17 cellular contexts compared by ENCODE assay signal in the genomic region with DNA sequence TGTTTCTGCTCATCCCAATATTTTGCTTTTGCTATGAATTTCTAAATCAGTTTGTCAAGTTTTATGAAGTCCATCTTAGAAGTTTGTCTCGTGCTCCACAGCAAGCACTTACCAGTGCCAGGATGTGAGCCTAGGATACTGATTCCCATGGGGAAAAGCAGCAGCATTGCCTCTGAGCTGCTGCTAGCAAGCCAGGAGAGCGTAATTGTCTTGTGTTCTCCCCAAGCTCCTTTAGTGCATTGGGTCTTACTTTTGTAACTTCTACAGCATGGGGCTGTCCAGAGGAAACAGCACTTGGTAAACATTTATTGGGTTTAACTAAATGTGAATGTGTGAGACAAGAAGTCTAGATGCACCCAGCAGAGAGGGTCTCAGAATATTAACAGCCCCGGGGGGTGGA.
DNase-seq lines count a peak whose midpoint lies in the region; ATAC-seq and TF ChIP-seq lines count a peak whose summit lies in the region.
"Had no signal": no experiment of that assay in that cellular context is flagged by ENCODE, and none has a peak within 500 bp of the region (broad histone marks: within the 10 kb centered on the region; RNA-seq: fewer than 3 reads in every experiment).

No MANE protein-coding gene starts in this region.

- H3K4me2 ChIP-seq in mammary epithelial cell (ENCODE audit: insufficient read depth, low read depth, low read length) (peak overlapping the region; percentile 31), SK-N-SH (peak overlapping the region; percentile 63)
- H3K4me2 ChIP-seq: hepatocyte had no signal

- H3K4me1 Mint-ChIP-seq in MCF 10A (ENCODE audit: insufficient read depth, unreplicated experiment), result peaks cover 8% of the 10 kb centered on the region
- H3K4me1 Mint-ChIP-seq: activated CD4-positive, alpha-beta T cell treated with anti-CD3 and anti-CD28 coated beads for 36 hours; central memory CD8-positive, alpha-beta T cell; nephron progenitor cell had no signal

- H3K4me3 ChIP-seq in mammary epithelial cell (replicated peaks in 1 of 3; ENCODE audit: insufficient read depth in 1 of 3, low read depth in 2 of 3, low read length in 3 of 3) (no peak overlapping the region), SK-N-SH (ENCODE audit: low read depth in 2 of 2, low read length in 1 of 2) (peak overlapping the region in 1 of 2 experiments; percentile 56; a peak in 1 of 4 replicates), spleen (no peak overlapping the region)
- H3K4me3 ChIP-seq: esophagus squamous epithelium, hepatocyte had no signal

- dilution Hi-C loops in mammary epithelial cell (cut with HindIII; ENCODE audit: low sequenced_read_pairs), result no loop called here

- TF ChIP-seq POLR2A in spleen (IDR thresholded peaks at IDR 0.05), result no peak

- TF ChIP-seq EP300 in SK-N-SH (IDR thresholded peaks at IDR 0.05; ENCODE audit: borderline replicate concordance in 1 of 2, low read depth in 1 of 2, low read length in 1 of 2), result no peak

- H3K27ac Mint-ChIP-seq in MCF 10A (ENCODE audit: low read depth, unreplicated experiment), result no peak overlapping the region
- H3K27ac Mint-ChIP-seq: activated CD4-positive, alpha-beta T cell treated with anti-CD3 and anti-CD28 coated beads for 36 hours had no signal

- H3K27me3 ChIP-seq in mammary epithelial cell (ENCODE audit: insufficient read depth, low read length) (no peaks in the 10 kb centered on the region), SK-N-SH (ENCODE audit: insufficient read depth) (no peaks in the 10 kb centered on the region), foreskin keratinocyte (no peaks in the 10 kb centered on the region), spleen (replicated peaks in 1 of 7) (peaks cover 0 to 7% (median 0%) of the 10 kb centered on the region in 7 donors)
- H3K27me3 ChIP-seq: hepatocyte had no signal

- H3K27ac ChIP-seq in mammary epithelial cell (ENCODE audit: insufficient read depth, low read depth, low read length) (peak overlapping the region; percentile 41), SK-N-SH (ENCODE audit: low read depth in 2 of 2, low read length in 1 of 2) (peak overlapping the region in 1 of 2 experiments; percentile 95; a peak in 2 of 4 replicates), foreskin keratinocyte (peak overlapping the region; percentile 8), spleen (no peak overlapping the region)
- H3K27ac ChIP-seq: esophagus squamous epithelium, hepatocyte had no signal

- no peaks in the 10 kb centered on the region for H3K9me3 ChIP-seq in mammary epithelial cell (replicated peaks; ENCODE audit: insufficient read depth, low read length)
- H3K9me3 ChIP-seq in SK-N-SH, result no peaks in the 10 kb centered on the region
- peaks cover 0 to 3% (median 0%) of the 10 kb centered on the region in 8 donors for H3K9me3 ChIP-seq in spleen
- H3K9me3 ChIP-seq: esophagus squamous epithelium had no signal

- no peak for ATAC-seq in foreskin keratinocyte
- no peak for ATAC-seq in GM18867 (IDR thresholded peaks at IDR 0.05; ENCODE audit: unreplicated experiment)
- no peak for ATAC-seq in activated CD4-positive, CD25-positive, alpha-beta regulatory T cell treated with anti-CD3 and anti-CD28 coated beads, Interleukin-2, amount 50 U/mL, for 24 hours
- ATAC-seq: activated CD4-positive, alpha-beta T cell treated with anti-CD3 and anti-CD28 coated beads for 36 hours had no signal

- H3K9ac ChIP-seq in mammary epithelial cell (ENCODE audit: insufficient read depth, low read length) (no peak overlapping the region), SK-N-SH (peak overlapping the region; percentile 64)

- H3K9me3 Mint-ChIP-seq in MCF 10A (ENCODE audit: unreplicated experiment), result no peaks in the 10 kb centered on the region
- H3K9me3 Mint-ChIP-seq: central memory CD8-positive, alpha-beta T cell; nephron progenitor cell had no signal

- no peak for TF ChIP-seq RAD21 in SK-N-SH (IDR thresholded peaks at IDR 0.05; ENCODE audit: low read length)

- H3K4me1 ChIP-seq in mammary epithelial cell (ENCODE audit: insufficient read depth, low read length) (peaks cover 23% of the 10 kb centered on the region), SK-N-SH (ENCODE audit: control insufficient read depth in 1 of 2, insufficient read depth in 2 of 2, low read depth in 1 of 2, low read length in 1 of 2) (peaks cover 11 to 13% of the 10 kb centered on the region in 2 experiments; a peak in 3 of 4 replicates), foreskin keratinocyte (peaks cover 9% of the 10 kb centered on the region), spleen (no peaks in the 10 kb centered on the region)

- H4K20me1 ChIP-seq in mammary epithelial cell (ENCODE audit: insufficient read depth, low read length), result no peaks in the 10 kb centered on the region
- H4K20me1 ChIP-seq in SK-N-SH (ENCODE audit: insufficient read depth), result no peaks in the 10 kb centered on the region

- intact Hi-C loops in mammary epithelial cell (cut with micrococcal nuclease) (no loop called here), MCF 10A (cut with micrococcal nuclease) (no loop called here), spleen (cut with DNase I; ENCODE audit: low total_unique reads) (no loop called here)

- BruUV-seq in mammary epithelial cell (replicated peaks; lab: Mats Ljungman, UMichigan) (TSS peak; percentile 85), MCF 10A (replicated peaks; lab: Mats Ljungman, UMichigan) (no TSS peak)

- WGBS in mammary epithelial cell (ENCODE audit: low coverage, missing lambda C conversion rate), result 78% methylated on average over 2 of the region's 3 CpGs
- 61% methylated on average over 3 of the region's 3 CpGs for WGBS in SK-N-SH (ENCODE audit: low lambda C conversion rate)
- WGBS in spleen, 5 donors, result 72 to 89% (median 82%) methylated on average over 3 of the region's 3 CpGs

- peaks cover 17% of the 10 kb centered on the region for H3F3A ChIP-seq in SK-N-SH (replicated peaks; ENCODE audit: insufficient read depth)

- CTCF ChIA-PET in mammary epithelial cell (lab: Charles Lee; ENCODE audit: low non-redundant PET) (interaction anchor here (0.6 kb wide), 1 partner anchor 84 kb away, joined by 5 read pairs; no protein-coding TSS in a partner anchor), MCF 10A (lab: Yijun Ruan, JAX) (interaction anchor here (0.6 to 2.1 kb wide), 3 partner anchors 51 to 126 kb away, joined by 3 to 7 read pairs (median 4); no protein-coding TSS in a partner anchor), SK-N-SH (lab: Yijun Ruan, JAX) (no interaction called here)

- POLR2A ChIA-PET in MCF 10A (lab: Yijun Ruan, JAX) (no interaction called here), SK-N-SH (lab: Yijun Ruan, JAX) (no interaction called here)

- peak overlapping the region; percentile 57 for H2AFZ ChIP-seq in mammary epithelial cell (ENCODE audit: low read depth, low read length)
- peak overlapping the region; percentile 85 for H2AFZ ChIP-seq in SK-N-SH (ENCODE audit: low read depth)
- H2AFZ ChIP-seq: hepatocyte had no signal

- in situ Hi-C loops in mammary epithelial cell (cut with MboI; ENCODE audit: low sequenced_read_pairs in 2 of 2), result no loop called here

- DNase-seq in mammary epithelial cell, result no peak
- no peak for DNase-seq in MCF 10A (ENCODE audit: unreplicated experiment)
- DNase-seq in SK-N-SH, result no peak
- no peak for DNase-seq in foreskin keratinocyte
- DNase-seq in cerebellar nuclear complex (lab: John Stamatoyannopoulos, UW), result no peak
- no peak for DNase-seq in spleen
- DNase-seq: activated CD4-positive, alpha-beta T cell treated with anti-CD3 and anti-CD28 coated beads for 36 hours; activated effector memory CD4-positive, alpha-beta T cell treated with Interleukin-2 at 50 U/mL for 16 hours; effector CD4-positive, alpha-beta T cell; esophagus squamous epithelium; mesendoderm; NCI-H1436 treated with DMSO at 0.1 percent for 48 hours; nephron progenitor cell had no signal

- TF ChIP-seq CTCF in mammary epithelial cell (conservative IDR thresholded peaks at IDR 0.05 in 1 of 2, IDR thresholded peaks at IDR 0.05 in 1 of 2; ENCODE audit: extremely low read depth in 1 of 2, insufficient read depth in 1 of 2, low read depth in 1 of 2, low read length in 2 of 2), result no peak
- no peak for TF ChIP-seq CTCF in MCF 10A (IDR thresholded peaks at IDR 0.05; ENCODE audit: unreplicated experiment)
- TF ChIP-seq CTCF in SK-N-SH (IDR thresholded peaks at IDR 0.05), result no peak
- TF ChIP-seq CTCF in foreskin keratinocyte (conservative IDR thresholded peaks at IDR 0.05), result no peak
- TF ChIP-seq CTCF in spleen (IDR thresholded peaks at IDR 0.05 in 8 of 11, conservative IDR thresholded peaks at IDR 0.05 in 3 of 11), result no peak

- H3K27me3 Mint-ChIP-seq in MCF 10A (ENCODE audit: insufficient read depth, unreplicated experiment), result no peaks in the 10 kb centered on the region

- no peaks in the 10 kb centered on the region for H3K36me3 Mint-ChIP-seq in MCF 10A (ENCODE audit: insufficient read depth, unreplicated experiment)

- H3K79me2 ChIP-seq in mammary epithelial cell (ENCODE audit: insufficient read depth, low read length), result no peaks in the 10 kb centered on the region
- no peaks in the 10 kb centered on the region for H3K79me2 ChIP-seq in SK-N-SH (ENCODE audit: insufficient read depth)
- H3K79me2 ChIP-seq: hepatocyte had no signal

- no peak overlapping the region for H3K4me3 Mint-ChIP-seq in MCF 10A (ENCODE audit: unreplicated experiment)
- H3K4me3 Mint-ChIP-seq: activated CD4-positive, alpha-beta T cell treated with anti-CD3 and anti-CD28 coated beads for 36 hours; central memory CD8-positive, alpha-beta T cell; nephron progenitor cell had no signal

- H3K9me2 ChIP-seq in SK-N-SH, result no peaks in the 10 kb centered on the region

- H3K36me3 ChIP-seq in mammary epithelial cell (ENCODE audit: insufficient read depth, low read length), result no peaks in the 10 kb centered on the region
- H3K36me3 ChIP-seq in SK-N-SH (replicated peaks in 1 of 2; ENCODE audit: control insufficient read depth in 1 of 2, insufficient read depth in 2 of 2, low read length in 1 of 2), result no peaks in the 10 kb centered on the region
- H3K36me3 ChIP-seq in spleen, result no peaks in the 10 kb centered on the region
- H3K36me3 ChIP-seq: esophagus squamous epithelium had no signal

TF ChIP-seq in SK-N-SH, 30 proteins besides CTCF, POLR2A, EP300 and RAD21 (continues in another document):
- TF ChIP-seq POLR2AphosphoS5 (IDR thresholded peaks at IDR 0.05; ENCODE audit: low read depth, low read length), result no peak
- no peak for TF ChIP-seq GATA2 (CRISPR knock-in tag; IDR thresholded peaks at IDR 0.05)
- no peak for TF ChIP-seq MXI1 (IDR thresholded peaks at IDR 0.05; ENCODE audit: low read depth, low read length)
- no peak for TF ChIP-seq IRF3 (IDR thresholded peaks at IDR 0.05; ENCODE audit: low read depth, low read length)
- TF ChIP-seq MEF2A (IDR thresholded peaks at IDR 0.05; ENCODE audit: borderline replicate concordance, low read depth), result no peak

Comparison
In these comparisons a context has a peak if more than half of its experiments do, and no peak if none do; other contexts are left out.
1. H3K27ac ChIP-seq: peak in mammary epithelial cell (single experiment) and foreskin keratinocyte (single experiment); none in spleen (0 of 8).